8 cellular contexts compared by ENCODE assay signal in genomic region chr10:101782811-101783735, GRCh38. TPM values are rescaled to one million over a fixed set of nuclear protein-coding genes. Genes with fewer than 3 reads are reported as not detected.
DNase-seq lines count a peak whose midpoint lies in the region; ATAC-seq and TF ChIP-seq lines count a peak whose summit lies in the region.

A gene with protein sequence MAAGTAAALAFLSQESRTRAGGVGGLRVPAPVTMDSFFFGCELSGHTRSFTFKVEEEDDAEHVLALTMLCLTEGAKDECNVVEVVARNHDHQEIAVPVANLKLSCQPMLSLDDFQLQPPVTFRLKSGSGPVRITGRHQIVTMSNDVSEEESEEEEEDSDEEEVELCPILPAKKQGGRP (minus strand): TSS chr10:101783446. CDS start chr10:101783390, 56 bp downstream.

- 2% methylated on average over 37 of the region's 57 CpGs for WGBS in SK-N-SH (ENCODE audit: low lambda C conversion rate)

- no peaks in the 10 kb centered on the region for H3K9me3 ChIP-seq in SK-N-SH

- peak within 1 kb of the TSS; percentile 91 for H3K4me2 ChIP-seq in SK-N-SH

- peaks cover 9% of the 10 kb centered on the region for H3K27me3 Mint-ChIP-seq in activated naive CD4-positive, alpha-beta T cell treated with anti-CD3 and anti-CD28 coated beads for 36 hours (ENCODE audit: low read depth)

- POLR2A ChIA-PET in SK-N-SH (lab: Yijun Ruan, JAX), result interaction anchor here (0.6 to 1.7 kb wide), 3 partner anchors 35 to 296 kb away, joined by 3 to 10 read pairs (median 4); partner anchors contain the start of gene OGA

- H3K27me3 ChIP-seq in SK-N-SH (ENCODE audit: insufficient read depth), result no peaks in the 10 kb centered on the region

- no peak for TF ChIP-seq CTCF in SK-N-SH (IDR thresholded peaks at IDR 0.05)
- no peak for TF ChIP-seq CTCF in omental fat pad (IDR thresholded peaks at IDR 0.05)

- H2AFZ ChIP-seq in SK-N-SH (ENCODE audit: low read depth), result peak within 1 kb of the TSS; percentile 45; the same call in 1 of the 2 replicates

- peaks cover 57% of the 10 kb centered on the region for H3K4me1 Mint-ChIP-seq in activated naive CD4-positive, alpha-beta T cell treated with anti-CD3 and anti-CD28 coated beads for 36 hours (ENCODE audit: low read depth)

- peaks cover 21% of the 10 kb centered on the region for H3K79me2 ChIP-seq in SK-N-SH (ENCODE audit: insufficient read depth)

- CTCF ChIA-PET in SK-N-SH (lab: Yijun Ruan, JAX), result interaction anchor here (0.6 to 11.7 kb wide), 16 partner anchors 9 to 576 kb away, joined by 3 to 297 read pairs (median 4); partner anchors contain the start of gene KCNIP2
- CTCF ChIA-PET in activated naive CD4-positive, alpha-beta T cell treated with anti-CD3 and anti-CD28 coated beads for 36 hours (lab: Charles Lee), result interaction anchor here (0.6 to 5.1 kb wide), 14 partner anchors 10 to 590 kb away, joined by 3 to 91 read pairs (median 3); no protein-coding TSS in a partner anchor

- H3K9ac ChIP-seq in SK-N-SH, result peak within 1 kb of the TSS; percentile 74

- no peaks in the 10 kb centered on the region for H3K9me3 Mint-ChIP-seq in activated naive CD4-positive, alpha-beta T cell treated with anti-CD3 and anti-CD28 coated beads for 36 hours

- H3K4me3 ChIP-seq in SK-N-SH (ENCODE audit: low read depth in 2 of 2, low read length in 1 of 2), result peak within 1 kb of the TSS; percentile 77 to 96

- peaks cover 8 to 23% of the 10 kb centered on the region in 2 experiments; a peak in 3 of 4 replicates for H3K4me1 ChIP-seq in SK-N-SH (ENCODE audit: control insufficient read depth in 1 of 2, insufficient read depth in 2 of 2, low read depth in 1 of 2, low read length in 1 of 2)

- peaks cover 37% of the 10 kb centered on the region for H3K36me3 Mint-ChIP-seq in activated naive CD4-positive, alpha-beta T cell treated with anti-CD3 and anti-CD28 coated beads for 36 hours (ENCODE audit: low read depth)

- peak; percentile 60 for ATAC-seq in GM21529 (IDR thresholded peaks at IDR 0.05; ENCODE audit: unreplicated experiment)
- ATAC-seq in omental fat pad (ENCODE audit: low FRiP score), result peak; percentile 72

- H3F3A ChIP-seq in SK-N-SH (replicated peaks; ENCODE audit: insufficient read depth), result peaks cover 50% of the 10 kb centered on the region

- peak within 1 kb of the TSS; percentile 97 for H3K27ac Mint-ChIP-seq in activated naive CD4-positive, alpha-beta T cell treated with anti-CD3 and anti-CD28 coated beads for 36 hours

- TF ChIP-seq EP300 in SK-N-SH (IDR thresholded peaks at IDR 0.05; ENCODE audit: borderline replicate concordance in 1 of 2, low read depth in 1 of 2, low read length in 1 of 2), result no peak

- intact Hi-C loops in activated naive CD4-positive, alpha-beta T cell treated with anti-CD3 and anti-CD28 coated beads for 36 hours (cut with micrococcal nuclease), result loop anchor here (1.0 to 5.0 kb wide), 5 partner anchors 35 to 431 kb away; partner anchors contain the start of genes BTRC, FBXW4, HPS6 and OGA

- peak within 1 kb of the TSS; percentile 70 to 72 for H3K27ac ChIP-seq in SK-N-SH (ENCODE audit: low read depth in 2 of 2, low read length in 1 of 2)

- peaks cover 35 to 42% of the 10 kb centered on the region in 2 experiments for H3K36me3 ChIP-seq in SK-N-SH (replicated peaks in 1 of 2; ENCODE audit: control insufficient read depth in 1 of 2, insufficient read depth in 2 of 2, low read length in 1 of 2)

- H4K20me1 ChIP-seq in SK-N-SH (ENCODE audit: insufficient read depth), result peaks cover 35% of the 10 kb centered on the region

- H3K4me3 Mint-ChIP-seq in activated naive CD4-positive, alpha-beta T cell treated with anti-CD3 and anti-CD28 coated beads for 36 hours, result peak within 1 kb of the TSS; percentile 100

- DNase-seq in DMS 273 treated with DMSO at 0.1 percent for 48 hours (lab: John Stamatoyannopoulos, UW), result peak; percentile 35
- DNase-seq in LoVo (ENCODE audit: low spot score), result peak; percentile 79
- DNase-seq in SK-N-SH, result peak; percentile 94
- peak; percentile 94 for DNase-seq in activated naive CD4-positive, alpha-beta T cell treated with anti-CD3 and anti-CD28 coated beads for 36 hours
- DNase-seq in globus pallidus (ENCODE audit: low spot score), result peak; percentile 59
- peak; percentile 66 for DNase-seq in omental fat pad (ENCODE audit: low spot score)
- peak; percentile 79 for DNase-seq in superior temporal gyrus (ENCODE audit: extremely low spot score)

- H3K9me2 ChIP-seq in SK-N-SH, result no peaks in the 10 kb centered on the region

- no peak for TF ChIP-seq RAD21 in SK-N-SH (IDR thresholded peaks at IDR 0.05; ENCODE audit: low read length)

TF ChIP-seq in SK-N-SH, 30 proteins besides CTCF, POLR2A, EP300 and RAD21:
- TF ChIP-seq, protein P1, sequence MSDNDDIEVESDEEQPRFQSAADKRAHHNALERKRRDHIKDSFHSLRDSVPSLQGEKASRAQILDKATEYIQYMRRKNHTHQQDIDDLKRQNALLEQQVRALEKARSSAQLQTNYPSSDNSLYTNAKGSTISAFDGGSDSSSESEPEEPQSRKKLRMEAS (IDR thresholded peaks at IDR 0.05; ENCODE audit: low read depth), result peak; percentile 62
- TF ChIP-seq ELF1 (IDR thresholded peaks at IDR 0.05) (peak; percentile 67), GABPA (IDR thresholded peaks at IDR 0.05; ENCODE audit: low read depth) (peak; percentile 71), POLR2AphosphoS5 (IDR thresholded peaks at IDR 0.05; ENCODE audit: low read depth, low read length) (peak; percentile 82), FOXJ3 (CRISPR knock-in tag; IDR thresholded peaks at IDR 0.05) (no peak), MEF2A (IDR thresholded peaks at IDR 0.05; ENCODE audit: borderline replicate concordance, low read depth) (no peak), YY1 (IDR thresholded peaks at IDR 0.05; ENCODE audit: low read depth) (peak; percentile 94), TAF1 (IDR thresholded peaks at IDR 0.05; ENCODE audit: borderline replicate concordance, low read depth, low read length) (peak; percentile 60; the same call in 1 of the 2 replicates), MXI1 (IDR thresholded peaks at IDR 0.05; ENCODE audit: low read depth, low read length) (peak; percentile 90; the same call in 1 of the 2 replicates), SIN3A (IDR thresholded peaks at IDR 0.05; ENCODE audit: borderline replicate concordance, low read depth, low read length) (peak; percentile 66; the same call in 1 of the 2 replicates), CHD2 (IDR thresholded peaks at IDR 0.05; ENCODE audit: low read length, partially characterized antibody) (peak; percentile 59), NFIC (IDR thresholded peaks at IDR 0.05; ENCODE audit: borderline replicate concordance) (peak; percentile 12; the same call in 1 of the 2 replicates), USF2 (IDR thresholded peaks at IDR 0.05; ENCODE audit: borderline replicate concordance, low read depth, low read length) (no peak), USF1 (IDR thresholded peaks at IDR 0.05; ENCODE audit: borderline replicate concordance, low read depth) (peak; percentile 8; the same call in 1 of the 2 replicates), ZBTB33 (IDR thresholded peaks at IDR 0.05; ENCODE audit: borderline replicate concordance, low read depth) (no peak), PBX3 (IDR thresholded peaks at IDR 0.05) (peak; percentile 25; the same call in 1 of the 2 replicates)
TF ChIP-seq in SK-N-SH: peak in this region for 12.

RNA-seq across cellular contexts. Expression of the gene that starts here (rescaled TPM):
- polyA plus RNA-seq in SK-N-SH (2012; rRNA removed), result 89.3 and 105 TPM in 2 replicates
- polyA plus RNA-seq in SK-N-SH (2012; cell fraction: cytosol; rRNA removed), result 71.2 and 96.6 TPM in 2 replicates
- polyA plus RNA-seq in SK-N-SH (2012; cell fraction: nucleus; rRNA removed), result 43.9 and 55.4 TPM in 2 replicates
- total RNA-seq in activated naive CD4-positive, alpha-beta T cell treated with anti-CD3 and anti-CD28 coated beads for 36 hours, result 100 to 1,000 TPM; 213 to 230 TPM
- 10 to 100 TPM; 25.0 to 31.1 (median 27.7) TPM for total RNA-seq in omental fat pad

Comparison
In these comparisons a context has a peak if more than half of its experiments do, and no peak if none do; other contexts are left out.
1. Peak in every context shown above with its lines: DNase-seq, ATAC-seq, H3K4me3 ChIP-seq and H3K27ac ChIP-seq.
2. RNA of the gene that starts here (total RNA-seq): 213 to 230 TPM in activated naive CD4-positive, alpha-beta T cell treated with anti-CD3 and anti-CD28 coated beads for 36 hours; 25.0 to 31.1 TPM in omental fat pad; every median in the first group is over 4 times any median in the second.
3. DNase-seq: peak in every context shown above with its lines; median percentile 94 in SK-N-SH; 94 in activated naive CD4-positive, alpha-beta T cell treated with anti-CD3 and anti-CD28 coated beads for 36 hours; 79 in LoVo; 79 in superior temporal gyrus; 66 in omental fat pad; 59 in globus pallidus; 35 in DMS 273 treated with DMSO at 0.1 percent for 48 hours.